Comparison of ENCODE assay signal across 1 cellular context in the genomic region with DNA sequence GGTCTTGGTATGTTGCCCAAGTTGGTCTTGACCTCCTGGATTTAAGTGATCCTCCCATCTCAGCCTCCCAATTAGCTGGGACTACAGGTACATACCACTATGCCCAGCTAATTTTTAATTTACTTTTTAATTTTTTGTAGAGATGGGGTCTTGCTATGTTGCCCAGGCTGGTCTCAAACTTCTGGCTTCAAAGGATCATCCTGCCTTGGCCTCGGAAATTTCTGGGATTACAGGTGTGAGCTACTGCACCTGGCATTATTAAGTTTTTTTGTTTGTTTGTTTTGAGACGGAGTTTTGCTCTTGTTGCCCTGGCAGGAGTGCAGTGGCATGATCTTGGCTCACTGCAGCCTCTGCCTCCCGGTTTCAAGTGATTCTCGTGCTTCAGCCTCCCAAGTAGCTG.
A peak's percentile ranks its signal among the peaks of the same experiment; 100 is the strongest.
TF ChIP-seq lines count a peak whose summit lies in the region.

No MANE protein-coding gene starts in this region.

TF ChIP-seq in HepG2, 621 proteins besides CTCF, POLR2A, EP300 and RAD21:
- peak; percentile 99 for TF ChIP-seq ZNF121 (CRISPR knock-in tag; IDR thresholded peaks at IDR 0.05)
- TF ChIP-seq, protein P1, sequence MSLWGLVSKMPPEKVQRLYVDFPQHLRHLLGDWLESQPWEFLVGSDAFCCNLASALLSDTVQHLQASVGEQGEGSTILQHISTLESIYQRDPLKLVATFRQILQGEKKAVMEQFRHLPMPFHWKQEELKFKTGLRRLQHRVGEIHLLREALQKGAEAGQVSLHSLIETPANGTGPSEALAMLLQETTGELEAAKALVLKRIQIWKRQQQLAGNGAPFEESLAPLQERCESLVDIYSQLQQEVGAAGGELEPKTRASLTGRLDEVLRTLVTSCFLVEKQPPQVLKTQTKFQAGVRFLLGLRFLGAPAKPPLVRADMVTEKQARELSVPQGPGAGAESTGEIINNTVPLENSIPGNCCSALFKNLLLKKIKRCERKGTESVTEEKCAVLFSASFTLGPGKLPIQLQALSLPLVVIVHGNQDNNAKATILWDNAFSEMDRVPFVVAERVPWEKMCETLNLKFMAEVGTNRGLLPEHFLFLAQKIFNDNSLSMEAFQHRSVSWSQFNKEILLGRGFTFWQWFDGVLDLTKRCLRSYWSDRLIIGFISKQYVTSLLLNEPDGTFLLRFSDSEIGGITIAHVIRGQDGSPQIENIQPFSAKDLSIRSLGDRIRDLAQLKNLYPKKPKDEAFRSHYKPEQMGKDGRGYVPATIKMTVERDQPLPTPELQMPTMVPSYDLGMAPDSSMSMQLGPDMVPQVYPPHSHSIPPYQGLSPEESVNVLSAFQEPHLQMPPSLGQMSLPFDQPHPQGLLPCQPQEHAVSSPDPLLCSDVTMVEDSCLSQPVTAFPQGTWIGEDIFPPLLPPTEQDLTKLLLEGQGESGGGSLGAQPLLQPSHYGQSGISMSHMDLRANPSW (CRISPR knock-in tag; IDR thresholded peaks at IDR 0.05; ENCODE audit: borderline replicate concordance), result 0 out of 2 replicates have a peak, but pooled peaks have one; percentile 31
- TF ChIP-seq ZNF556 (CRISPR knock-in tag; IDR thresholded peaks at IDR 0.05; ENCODE audit: borderline replicate concordance), result 0 out of 2 replicates have a peak, but pooled peaks have one; percentile 1
- TF ChIP-seq KLF12 (CRISPR knock-in tag; IDR thresholded peaks at IDR 0.05; ENCODE audit: borderline replicate concordance), result 0 out of 2 replicates have a peak, but pooled peaks have one; percentile 13
- TF ChIP-seq ZMYM3 (CRISPR knock-in tag; IDR thresholded peaks at IDR 0.05), result peak; percentile 84
- TF ChIP-seq, protein P2, sequence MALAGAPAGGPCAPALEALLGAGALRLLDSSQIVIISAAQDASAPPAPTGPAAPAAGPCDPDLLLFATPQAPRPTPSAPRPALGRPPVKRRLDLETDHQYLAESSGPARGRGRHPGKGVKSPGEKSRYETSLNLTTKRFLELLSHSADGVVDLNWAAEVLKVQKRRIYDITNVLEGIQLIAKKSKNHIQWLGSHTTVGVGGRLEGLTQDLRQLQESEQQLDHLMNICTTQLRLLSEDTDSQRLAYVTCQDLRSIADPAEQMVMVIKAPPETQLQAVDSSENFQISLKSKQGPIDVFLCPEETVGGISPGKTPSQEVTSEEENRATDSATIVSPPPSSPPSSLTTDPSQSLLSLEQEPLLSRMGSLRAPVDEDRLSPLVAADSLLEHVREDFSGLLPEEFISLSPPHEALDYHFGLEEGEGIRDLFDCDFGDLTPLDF (CRISPR knock-in tag; IDR thresholded peaks at IDR 0.05), result peak; percentile 43; the same call in 1 of the 2 replicates
- TF ChIP-seq ZNF816 (CRISPR knock-in tag; IDR thresholded peaks at IDR 0.05; ENCODE audit: borderline replicate concordance), result 0 out of 2 replicates have a peak, but pooled peaks have one; percentile 31
- TF ChIP-seq POGZ (CRISPR knock-in tag; IDR thresholded peaks at IDR 0.05), result peak; percentile 10; the same call in 1 of the 2 replicates
- TF ChIP-seq HOXA5 (CRISPR knock-in tag; IDR thresholded peaks at IDR 0.05), result 0 out of 2 replicates have a peak, but pooled peaks have one; percentile 35
- TF ChIP-seq, protein P3, sequence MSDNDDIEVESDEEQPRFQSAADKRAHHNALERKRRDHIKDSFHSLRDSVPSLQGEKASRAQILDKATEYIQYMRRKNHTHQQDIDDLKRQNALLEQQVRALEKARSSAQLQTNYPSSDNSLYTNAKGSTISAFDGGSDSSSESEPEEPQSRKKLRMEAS (IDR thresholded peaks at IDR 0.05), result 0 out of 2 replicates have a peak, but pooled peaks have one; percentile 18
- TF ChIP-seq, protein P4, sequence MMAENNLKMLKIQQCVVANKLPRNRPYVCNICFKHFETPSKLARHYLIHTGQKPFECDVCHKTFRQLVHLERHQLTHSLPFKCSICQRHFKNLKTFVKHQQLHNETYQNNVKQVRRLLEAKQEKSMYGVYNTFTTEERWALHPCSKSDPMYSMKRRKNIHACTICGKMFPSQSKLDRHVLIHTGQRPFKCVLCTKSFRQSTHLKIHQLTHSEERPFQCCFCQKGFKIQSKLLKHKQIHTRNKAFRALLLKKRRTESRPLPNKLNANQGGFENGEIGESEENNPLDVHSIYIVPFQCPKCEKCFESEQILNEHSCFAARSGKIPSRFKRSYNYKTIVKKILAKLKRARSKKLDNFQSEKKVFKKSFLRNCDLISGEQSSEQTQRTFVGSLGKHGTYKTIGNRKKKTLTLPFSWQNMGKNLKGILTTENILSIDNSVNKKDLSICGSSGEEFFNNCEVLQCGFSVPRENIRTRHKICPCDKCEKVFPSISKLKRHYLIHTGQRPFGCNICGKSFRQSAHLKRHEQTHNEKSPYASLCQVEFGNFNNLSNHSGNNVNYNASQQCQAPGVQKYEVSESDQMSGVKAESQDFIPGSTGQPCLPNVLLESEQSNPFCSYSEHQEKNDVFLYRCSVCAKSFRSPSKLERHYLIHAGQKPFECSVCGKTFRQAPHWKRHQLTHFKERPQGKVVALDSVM (CRISPR knock-in tag; IDR thresholded peaks at IDR 0.05), result peak; percentile 22; the same call in 1 of the 2 replicates
- TF ChIP-seq NAIF1 (CRISPR knock-in tag; IDR thresholded peaks at IDR 0.05; ENCODE audit: borderline replicate concordance), result peak; percentile 64; the same call in 1 of the 2 replicates
